15 cellular contexts compared by ENCODE assay signal in the genomic region with DNA sequence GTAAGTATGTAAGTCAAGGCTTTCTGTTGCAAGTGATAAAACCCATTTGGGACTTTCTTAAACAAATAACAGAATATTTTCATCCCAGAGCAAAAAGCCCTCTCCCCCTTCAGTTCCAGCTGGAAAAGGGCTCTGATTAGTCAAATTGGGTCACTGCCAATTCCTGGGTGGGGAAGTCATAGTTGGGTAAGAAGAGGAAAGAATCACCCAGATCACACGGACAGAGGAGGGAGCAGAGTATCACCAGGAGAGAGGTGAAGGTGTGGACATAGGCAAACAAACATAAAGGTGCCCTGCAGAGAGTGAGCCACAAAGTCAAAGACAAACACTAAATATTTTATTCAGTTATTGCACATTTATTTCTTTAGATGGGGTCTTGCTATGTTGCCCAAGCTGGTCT. TPM values are rescaled to one million over a fixed set of nuclear protein-coding genes. Genes with fewer than 3 reads are reported as not detected.
A peak's percentile ranks its signal among the peaks of the same experiment; 100 is the strongest.
DNase-seq lines count a peak whose midpoint lies in the region; ATAC-seq and TF ChIP-seq lines count a peak whose summit lies in the region.
"Had no signal": no experiment of that assay in that cellular context is flagged by ENCODE, and none has a peak within 500 bp of the region (broad histone marks: within the 10 kb centered on the region; RNA-seq: fewer than 3 reads in every experiment).

No MANE protein-coding gene starts in this region.

- peaks cover 2% of the 10 kb centered on the region for H3K36me3 Mint-ChIP-seq in activated CD4-positive, alpha-beta T cell treated with anti-CD3 and anti-CD28 coated beads, Interleukin-2, amount 10 ng/mL, durations not matched to agents 24 days and 14 days (ENCODE audit: low read depth)
- H3K36me3 Mint-ChIP-seq in natural killer cell treated with Interleukin-12 subunit alpha and Interleukin-12 subunit beta and Interleukin-15 and Interleukin-18, amount 100 ng/mL, for 72 hours, result no peaks in the 10 kb centered on the region

- H3K4me3 ChIP-seq in ascending aorta, result no peak overlapping the region
- H3K4me3 ChIP-seq: upper lobe of right lung had no signal

- H3K9me3 Mint-ChIP-seq in activated CD4-positive, alpha-beta T cell treated with anti-CD3 and anti-CD28 coated beads, Interleukin-2, amount 10 ng/mL, durations not matched to agents 24 days and 14 days, result peaks cover 5% of the 10 kb centered on the region
- no peaks in the 10 kb centered on the region for H3K9me3 Mint-ChIP-seq in natural killer cell treated with Interleukin-12 subunit alpha and Interleukin-12 subunit beta and Interleukin-15 and Interleukin-18, amount 100 ng/mL, for 72 hours
- H3K9me3 Mint-ChIP-seq: activated B cell treated with CpG ODN at 0.5 μM for 24 hours, nephron progenitor cell had no signal

- H3K4me1 Mint-ChIP-seq in activated CD4-positive, alpha-beta T cell treated with anti-CD3 and anti-CD28 coated beads, Interleukin-2, amount 10 ng/mL, durations not matched to agents 24 days and 14 days, result peaks cover 45% of the 10 kb centered on the region
- H3K4me1 Mint-ChIP-seq in natural killer cell treated with Interleukin-12 subunit alpha and Interleukin-12 subunit beta and Interleukin-15 and Interleukin-18, amount 100 ng/mL, for 72 hours (ENCODE audit: low read depth in 2 of 2), result peaks cover 29 to 41% of the 10 kb centered on the region in 2 donors
- H3K4me1 Mint-ChIP-seq: nephron progenitor cell had no signal

- H3K4me1 ChIP-seq in ascending aorta, result peaks cover 0 to 10% of the 10 kb centered on the region in 2 donors

- no peak overlapping the region for H3K4me3 Mint-ChIP-seq in activated CD4-positive, alpha-beta T cell treated with anti-CD3 and anti-CD28 coated beads, Interleukin-2, amount 10 ng/mL, durations not matched to agents 24 days and 14 days
- no peak overlapping the region for H3K4me3 Mint-ChIP-seq in natural killer cell treated with Interleukin-12 subunit alpha and Interleukin-12 subunit beta and Interleukin-15 and Interleukin-18, amount 100 ng/mL, for 72 hours
- H3K4me3 Mint-ChIP-seq: activated B cell treated with CpG ODN at 0.5 μM for 24 hours, nephron progenitor cell had no signal

- no peak for TF ChIP-seq CTCF in ascending aorta (IDR thresholded peaks at IDR 0.05)

- no peaks in the 10 kb centered on the region for H3K9me3 ChIP-seq in ascending aorta
- H3K9me3 ChIP-seq: upper lobe of right lung had no signal

- intact Hi-C loops in activated CD4-positive, alpha-beta T cell treated with anti-CD3 and anti-CD28 coated beads, Interleukin-2, amount 10 ng/mL, durations not matched to agents 24 days and 14 days (cut with micrococcal nuclease), result loop anchor here (5.0 kb wide), 1 partner anchor 44 kb away; no protein-coding TSS in a partner anchor
- intact Hi-C loops in ascending aorta (cut with DNase I), result loop anchor here (5.0 kb wide), 1 partner anchor 51 kb away; no protein-coding TSS in a partner anchor

- H3K36me3 ChIP-seq in ascending aorta, result no peaks in the 10 kb centered on the region
- H3K36me3 ChIP-seq: upper lobe of right lung had no signal

- no peak for DNase-seq in activated CD4-positive, alpha-beta T cell treated with anti-CD3 and anti-CD28 coated beads, Interleukin-2, amount 10 ng/mL, durations not matched to agents 24 days and 14 days
- DNase-seq in activated CD4-positive, alpha-beta T cell treated with anti-CD3 and anti-CD28 coated beads for 4 hours, result no peak
- peak; percentile 55 for DNase-seq in NCI-H69 (lab: John Stamatoyannopoulos, UW)
- DNase-seq in epithelial cell of prostate (ENCODE audit: low read depth, low spot score), result peak; percentile 26
- no peak for DNase-seq in natural killer cell treated with Interleukin-12 subunit alpha and Interleukin-12 subunit beta and Interleukin-15 and Interleukin-18, amount 100 ng/mL, for 72 hours (ENCODE audit: low spot score)
- DNase-seq in DMS79 treated with DMSO at 0.1 percent for 48 hours (lab: John Stamatoyannopoulos, UW), result no peak
- DNase-seq in ascending aorta (ENCODE audit: low spot score in 2 of 2), result no peak
- DNase-seq: ACHN; activated B cell treated with CpG ODN at 0.5 μM for 24 hours; KBM-7; kidney; nephron progenitor cell; stimulated activated CD4-positive, alpha-beta T cell treated with anti-CD3 and anti-CD28 coated beads, Interleukin-2, amount 100 ng/mL, for 48 hours; upper lobe of right lung had no signal

- no peak for ATAC-seq in natural killer cell treated with Interleukin-12 subunit alpha and Interleukin-12 subunit beta and Interleukin-15 and Interleukin-18, amount 100 ng/mL, for 72 hours
- ATAC-seq in GM21367 (IDR thresholded peaks at IDR 0.05; ENCODE audit: unreplicated experiment), result no peak
- ATAC-seq: upper lobe of right lung had no signal

- H3K27ac Mint-ChIP-seq in activated CD4-positive, alpha-beta T cell treated with anti-CD3 and anti-CD28 coated beads, Interleukin-2, amount 10 ng/mL, durations not matched to agents 24 days and 14 days, result peak overlapping the region; percentile 32
- peak overlapping the region; percentile 5 to 15 for H3K27ac Mint-ChIP-seq in natural killer cell treated with Interleukin-12 subunit alpha and Interleukin-12 subunit beta and Interleukin-15 and Interleukin-18, amount 100 ng/mL, for 72 hours
- H3K27ac Mint-ChIP-seq: activated B cell treated with CpG ODN at 0.5 μM for 24 hours, nephron progenitor cell had no signal

- H3K27ac ChIP-seq in epithelial cell of prostate, result no peak overlapping the region
- no peak overlapping the region for H3K27ac ChIP-seq in ascending aorta

- no peaks in the 10 kb centered on the region for H3K27me3 ChIP-seq in ascending aorta
- H3K27me3 ChIP-seq: upper lobe of right lung had no signal

- no peaks in the 10 kb centered on the region for H3K27me3 Mint-ChIP-seq in activated CD4-positive, alpha-beta T cell treated with anti-CD3 and anti-CD28 coated beads, Interleukin-2, amount 10 ng/mL, durations not matched to agents 24 days and 14 days
- H3K27me3 Mint-ChIP-seq in natural killer cell treated with Interleukin-12 subunit alpha and Interleukin-12 subunit beta and Interleukin-15 and Interleukin-18, amount 100 ng/mL, for 72 hours, result no peaks in the 10 kb centered on the region
- H3K27me3 Mint-ChIP-seq: activated B cell treated with CpG ODN at 0.5 μM for 24 hours had no signal

RNA-seq across cellular contexts. Expression of gene SORL1, which starts 36.3 kb away (rescaled TPM):
- 28.4 and 30.3 TPM in 2 replicates for total RNA-seq in activated CD4-positive, alpha-beta T cell treated with anti-CD3 and anti-CD28 coated beads, Interleukin-2, amount 10 ng/mL, durations not matched to agents 24 days and 14 days
- 10 to 100 TPM; 26.8 to 45.5 TPM for total RNA-seq in natural killer cell treated with Interleukin-12 subunit alpha and Interleukin-12 subunit beta and Interleukin-15 and Interleukin-18, amount 100 ng/mL, for 72 hours
- total RNA-seq in ascending aorta, result 10.5 TPM

Comparison
In these comparisons a context has a peak if more than half of its experiments do, and no peak if none do; other contexts are left out.
1. DNase-seq: peak in NCI-H69 (single experiment) and epithelial cell of prostate (single experiment); none in activated CD4-positive, alpha-beta T cell treated with anti-CD3 and anti-CD28 coated beads, Interleukin-2, amount 10 ng/mL, durations not matched to agents 24 days and 14 days (single experiment), activated CD4-positive, alpha-beta T cell treated with anti-CD3 and anti-CD28 coated beads for 4 hours (0 of 2), natural killer cell treated with Interleukin-12 subunit alpha and Interleukin-12 subunit beta and Interleukin-15 and Interleukin-18, amount 100 ng/mL, for 72 hours (single experiment), DMS79 treated with DMSO at 0.1 percent for 48 hours (single experiment) and ascending aorta (0 of 2).